ENCODE assay signal across 8 cellular contexts in the genomic region with DNA sequence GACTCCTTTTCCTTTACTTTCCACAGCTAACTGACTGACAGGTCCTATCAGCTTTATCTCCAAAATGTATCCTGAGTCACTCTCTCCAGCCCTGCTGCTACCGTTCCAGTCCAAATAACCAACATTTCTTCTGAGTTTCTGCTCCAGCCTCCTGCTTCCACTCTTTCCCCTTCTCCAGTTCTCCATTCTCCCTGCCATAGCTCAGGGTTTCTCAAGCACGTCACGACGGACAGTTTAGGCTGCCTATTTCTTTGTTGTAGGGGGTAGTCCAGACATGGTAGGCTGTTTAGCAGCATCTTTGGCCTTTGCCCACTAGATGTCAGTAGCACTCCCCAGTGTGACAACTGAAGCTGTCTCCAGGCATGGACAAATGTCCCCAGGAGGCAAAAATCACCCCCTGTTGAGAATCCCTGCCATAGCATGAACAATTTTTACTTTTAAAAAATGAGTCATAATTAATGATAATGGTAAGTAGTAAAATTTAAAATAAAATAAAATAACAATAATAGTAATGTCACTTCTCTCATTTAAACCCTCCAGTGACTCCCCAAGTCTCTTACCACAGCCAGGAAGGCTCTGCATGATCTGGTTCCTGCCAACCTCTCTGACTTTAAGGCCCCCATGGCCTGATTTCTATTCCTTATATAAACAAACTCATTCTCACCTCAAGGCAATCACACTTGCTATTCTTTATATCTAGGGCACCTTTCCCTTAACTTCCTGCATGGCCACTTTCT.
DNase-seq lines count a peak whose midpoint lies in the region; ATAC-seq, FAIRE-seq and TF ChIP-seq lines count a peak whose summit lies in the region.

No MANE protein-coding gene starts in this region.

- H3K36me3 ChIP-seq in thyroid gland = no peaks in the 10 kb centered on the region

- no peak overlapping the region for H3K4me3 Mint-ChIP-seq in neural crest cell

- H3K27ac Mint-ChIP-seq in neural crest cell (ENCODE audit: unreplicated experiment) = peak overlapping the region; percentile 65

- DNase-seq in EL = peak; percentile 77
- DNase-seq in HTR-8/SVneo (ENCODE audit: insufficient read length, low spot score) = peak; percentile 76
- peak; percentile 85 for DNase-seq in OCI-M1 (lab: John Stamatoyannopoulos, UW)
- DNase-seq in activated T-cell treated with anti-CD3 and anti-CD28 coated beads for 4 hours = peak; percentile 17
- peak; percentile 56 for DNase-seq in fibroblast of gingiva (ENCODE audit: low read depth)
- DNase-seq in neural crest cell (ENCODE audit: low read depth, low spot score) = peak; percentile 63
- peak; percentile 69 for DNase-seq in thyroid gland

- 7 to 11% methylated on average over 4 of the region's 4 CpGs for WGBS in thyroid gland, 2 donors

- peak; percentile 99 for ATAC-seq in GM21529 (IDR thresholded peaks at IDR 0.05; ENCODE audit: unreplicated experiment)

- FAIRE-seq in HTR-8/SVneo (lab: Jason Lieb, UNC) = no peak

- peaks cover 2% of the 10 kb centered on the region for H3K9me3 Mint-ChIP-seq in neural crest cell

- no peak for TF ChIP-seq POLR2A in thyroid gland (IDR thresholded peaks at IDR 0.05)

- H3K27me3 ChIP-seq in thyroid gland = no peaks in the 10 kb centered on the region

- intact Hi-C loops in thyroid gland (cut with DNase I) = no loop called here

- H3K9me3 ChIP-seq in thyroid gland = no peaks in the 10 kb centered on the region

- H3K27me3 Mint-ChIP-seq in neural crest cell (ENCODE audit: low read depth) = no peaks in the 10 kb centered on the region

- TF ChIP-seq CTCF in neural crest cell (conservative IDR thresholded peaks at IDR 0.05) (peak; percentile 89), thyroid gland (IDR thresholded peaks at IDR 0.05) (peak; percentile 50 to 92 (median 80))

- peaks cover 5% of the 10 kb centered on the region for H3K36me3 Mint-ChIP-seq in neural crest cell (ENCODE audit: low read depth)

- H3K4me3 ChIP-seq in thyroid gland (replicated peaks in 1 of 3) = no peak overlapping the region

- H3K4me1 ChIP-seq in thyroid gland = no peaks in the 10 kb centered on the region

- peaks cover 22% of the 10 kb centered on the region for H3K4me1 Mint-ChIP-seq in neural crest cell

- no peak overlapping the region for H3K27ac ChIP-seq in thyroid gland

Comparison
In these comparisons a context has a peak if more than half of its experiments do, and no peak if none do; other contexts are left out.
1. DNase-seq: peak in every context shown above with its lines; median percentile 85 in OCI-M1; 77 in EL; 76 in HTR-8/SVneo; 69 in thyroid gland; 63 in neural crest cell; 56 in fibroblast of gingiva; 17 in activated T-cell treated with anti-CD3 and anti-CD28 coated beads for 4 hours.